In the genomic region with DNA sequence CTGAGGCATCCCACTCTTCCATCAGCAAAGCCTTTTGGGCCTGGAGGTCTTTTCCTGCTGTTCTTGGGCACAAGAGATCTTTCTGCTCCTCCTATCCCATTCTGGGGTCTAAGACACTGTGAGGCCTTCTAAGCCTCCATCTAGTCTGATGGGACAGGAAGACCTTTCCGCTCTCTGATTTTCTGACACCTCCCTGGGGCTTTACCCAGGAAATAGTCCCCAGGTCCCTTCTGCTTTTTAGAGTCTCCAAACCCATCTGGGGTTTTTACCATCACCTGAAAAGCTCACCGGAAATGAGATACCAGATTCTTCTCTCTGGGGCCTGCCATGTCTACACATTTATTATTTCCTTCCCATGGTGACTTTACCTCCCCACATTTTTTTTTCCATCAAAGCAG, we compare ENCODE assay signal across 14 cellular contexts. TPM values are rescaled to one million over a fixed set of nuclear protein-coding genes. Genes with fewer than 3 reads are reported as not detected.
A peak's percentile ranks its signal among the peaks of the same experiment; 100 is the strongest.
DNase-seq lines count a peak whose midpoint lies in the region; ATAC-seq lines count a peak whose summit lies in the region.
"Had no signal": no experiment of that assay in that cellular context is flagged by ENCODE, and none has a peak within 500 bp of the region (broad histone marks: within the 10 kb centered on the region; RNA-seq: fewer than 3 reads in every experiment).

No MANE protein-coding gene starts in this region.

- H3K4me3 ChIP-seq in naive thymus-derived CD4-positive, alpha-beta T cell (ENCODE audit: low read length): no peak overlapping the region
- no peak overlapping the region for H3K4me3 ChIP-seq in SJCRH30
- H3K4me3 ChIP-seq: ascending aorta, transverse colon had no signal

- peaks cover 0 to 4% (median 0%) of the 10 kb centered on the region in 5 donors for H3K27me3 Mint-ChIP-seq in naive thymus-derived CD4-positive, alpha-beta T cell

- H3K9me3 ChIP-seq in naive thymus-derived CD4-positive, alpha-beta T cell (ENCODE audit: control insufficient read depth in 2 of 3, low read length in 3 of 3): no peaks in the 10 kb centered on the region
- H3K9me3 ChIP-seq in SJCRH30 (replicated peaks): no peaks in the 10 kb centered on the region
- H3K9me3 ChIP-seq: ascending aorta, neutrophil, transverse colon had no signal

- CTCF ChIA-PET in naive thymus-derived CD4-positive, alpha-beta T cell (lab: Charles Lee): interaction anchor here (0.7 kb wide), 1 partner anchor 444 kb away, joined by 4 read pairs; no protein-coding TSS in a partner anchor

- H3K4me1 ChIP-seq in naive thymus-derived CD4-positive, alpha-beta T cell (ENCODE audit: control insufficient read depth in 2 of 2, insufficient read depth in 2 of 2, low read length in 2 of 2): no peaks in the 10 kb centered on the region
- H3K4me1 ChIP-seq in SJCRH30: no peaks in the 10 kb centered on the region
- H3K4me1 ChIP-seq: ascending aorta, transverse colon had no signal

- peaks cover 0 to 8% (median 5%) of the 10 kb centered on the region in 7 donors for H3K4me1 Mint-ChIP-seq in naive thymus-derived CD4-positive, alpha-beta T cell

- intact Hi-C loops in naive thymus-derived CD4-positive, alpha-beta T cell (cut with micrococcal nuclease): no loop called here

- POLR2A ChIA-PET in naive thymus-derived CD4-positive, alpha-beta T cell (lab: Charles Lee): no interaction called here

- DNase-seq in naive thymus-derived CD4-positive, alpha-beta T cell: no peak
- DNase-seq in putamen (ENCODE audit: low spot score) (no peak), DMS 273 treated with DMSO at 0.1 percent for 48 hours (lab: John Stamatoyannopoulos, UW) (no peak), NCI-H1105 (lab: John Stamatoyannopoulos, UW) (no peak), SJCRH30 (no peak)
- DNase-seq: activated CD4-positive, alpha-beta T cell treated with anti-CD3 and anti-CD28 coated beads for 4 hours; NCI-H146; stimulated activated CD4-positive, alpha-beta T cell treated with anti-CD3 and anti-CD28 coated beads, Interleukin-4, amount 100 ng/mL, for 4 hours; transverse colon had no signal

- peaks cover 0 to 7% (median 0%) of the 10 kb centered on the region in 11 donors for H3K9me3 Mint-ChIP-seq in naive thymus-derived CD4-positive, alpha-beta T cell

- ATAC-seq in GM18873 (IDR thresholded peaks at IDR 0.05; ENCODE audit: low FRiP score, unreplicated experiment): peak; percentile 61
- ATAC-seq in GM21529 (IDR thresholded peaks at IDR 0.05; ENCODE audit: unreplicated experiment): peak; percentile 77
- ATAC-seq in HG03378 (IDR thresholded peaks at IDR 0.05; ENCODE audit: unreplicated experiment): peak; percentile 66
- peak; percentile 42 for ATAC-seq in naive thymus-derived CD4-positive, alpha-beta T cell

- H3K36me3 ChIP-seq in naive thymus-derived CD4-positive, alpha-beta T cell (ENCODE audit: control insufficient read depth in 2 of 3, insufficient read depth in 3 of 3, low read length in 3 of 3): no peaks in the 10 kb centered on the region
- H3K36me3 ChIP-seq in SJCRH30: no peaks in the 10 kb centered on the region
- H3K36me3 ChIP-seq: ascending aorta, transverse colon had no signal

- no peak overlapping the region for H3K4me3 Mint-ChIP-seq in naive thymus-derived CD4-positive, alpha-beta T cell

- H3K36me3 Mint-ChIP-seq in naive thymus-derived CD4-positive, alpha-beta T cell: no peaks in the 10 kb centered on the region

- H3K27me3 ChIP-seq in naive thymus-derived CD4-positive, alpha-beta T cell (ENCODE audit: control insufficient read depth in 2 of 2, insufficient read depth in 2 of 2, low read length in 2 of 2): no peaks in the 10 kb centered on the region
- H3K27me3 ChIP-seq in SJCRH30: peaks cover 4% of the 10 kb centered on the region; the same call in 1 of the 2 replicates
- H3K27me3 ChIP-seq: ascending aorta, neutrophil, transverse colon had no signal

- H3K27ac ChIP-seq in naive thymus-derived CD4-positive, alpha-beta T cell (ENCODE audit: low read depth, low read length): no peak overlapping the region
- no peak overlapping the region for H3K27ac ChIP-seq in SJCRH30
- H3K27ac ChIP-seq: ascending aorta, neutrophil, transverse colon had no signal

- H3K27ac Mint-ChIP-seq in naive thymus-derived CD4-positive, alpha-beta T cell: no peak overlapping the region

RNA-seq across cellular contexts. Expression of a gene that starts 21.1 kb away (rescaled TPM):
- total RNA-seq in naive thymus-derived CD4-positive, alpha-beta T cell: under 1 TPM in 1 of 5 experiments, not detected in 4; 0.83 TPM
- polyA plus RNA-seq in naive thymus-derived CD4-positive, alpha-beta T cell: under 1 TPM; 0.13 TPM
- total RNA-seq in SJCRH30 (2014; rRNA removed; shearing (Covaris generic)): 0.04 TPM in 1 of 2 replicates, not detected in the other
- total RNA-seq: ascending aorta had no signal

RNA-seq across cellular contexts. Expression of a gene that starts 32.1 kb away (rescaled TPM):
- 100 to 1,000 TPM in 1 of 5 experiments, 10 to 100 TPM in 4; 50.6 to 129 (median 63.4) TPM for total RNA-seq in naive thymus-derived CD4-positive, alpha-beta T cell
- 100 to 1,000 TPM; 194 to 210 TPM for polyA plus RNA-seq in naive thymus-derived CD4-positive, alpha-beta T cell
- total RNA-seq in SJCRH30 (2014; rRNA removed; shearing (Covaris generic)): 240 and 323 TPM in 2 replicates
